8 cellular contexts compared by ENCODE assay signal in genomic region chr12:113591480-113591971, GRCh38.
DNase-seq lines count a peak whose midpoint lies in the region; ATAC-seq lines count a peak whose summit lies in the region.

No MANE protein-coding gene starts in this region.

- no peak overlapping the region for H3K4me3 Mint-ChIP-seq in activated naive CD4-positive, alpha-beta T cell treated with anti-CD3 and anti-CD28 coated beads, Interleukin-2, amount 10 ng/mL, durations not matched to agents 7 days and 5 days
- peak overlapping the region; percentile 14 for H3K4me3 Mint-ChIP-seq in dendritic cell treated with granulocyte-macrophage colony-stimulating factor and Interleukin-4, amounts not matched to agents 40 ng/mL and 50 ng/mL, for 4 days
- H3K4me3 Mint-ChIP-seq in stimulated activated naive CD8-positive, alpha-beta T cell treated with anti-CD3 and anti-CD28 coated beads, Interleukin-15, amount 100 ng/mL, for 72 hours, result peak overlapping the region; percentile 67 to 74

- peaks cover 33% of the 10 kb centered on the region for H3K27me3 Mint-ChIP-seq in activated naive CD4-positive, alpha-beta T cell treated with anti-CD3 and anti-CD28 coated beads, Interleukin-2, amount 10 ng/mL, durations not matched to agents 7 days and 5 days
- peaks cover 41% of the 10 kb centered on the region for H3K27me3 Mint-ChIP-seq in dendritic cell treated with granulocyte-macrophage colony-stimulating factor and Interleukin-4, amounts not matched to agents 40 ng/mL and 50 ng/mL, for 4 days
- peaks cover 57% of the 10 kb centered on the region for H3K27me3 Mint-ChIP-seq in stimulated activated naive CD8-positive, alpha-beta T cell treated with anti-CD3 and anti-CD28 coated beads, Interleukin-15, amount 100 ng/mL, for 72 hours

- H3K36me3 Mint-ChIP-seq in activated naive CD4-positive, alpha-beta T cell treated with anti-CD3 and anti-CD28 coated beads, Interleukin-2, amount 10 ng/mL, durations not matched to agents 7 days and 5 days, result no peaks in the 10 kb centered on the region
- no peaks in the 10 kb centered on the region for H3K36me3 Mint-ChIP-seq in dendritic cell treated with granulocyte-macrophage colony-stimulating factor and Interleukin-4, amounts not matched to agents 40 ng/mL and 50 ng/mL, for 4 days (ENCODE audit: low read depth)

- intact Hi-C loops in dendritic cell treated with granulocyte-macrophage colony-stimulating factor and Interleukin-4, amounts not matched to agents 40 ng/mL and 50 ng/mL, for 4 days (cut with micrococcal nuclease), result no loop called here

- peak; percentile 72 for ATAC-seq in stimulated activated naive CD8-positive, alpha-beta T cell treated with anti-CD3 and anti-CD28 coated beads, Interleukin-15, amount 100 ng/mL, for 72 hours
- ATAC-seq in GM19395 (IDR thresholded peaks at IDR 0.05; ENCODE audit: unreplicated experiment) (no peak), HG03442 (IDR thresholded peaks at IDR 0.05; ENCODE audit: unreplicated experiment) (no peak)

- peak; percentile 36 for DNase-seq in activated naive CD4-positive, alpha-beta T cell treated with anti-CD3 and anti-CD28 coated beads, Interleukin-2, amount 10 ng/mL, durations not matched to agents 7 days and 5 days
- DNase-seq in activated naive CD4-positive, alpha-beta T cell treated with Interleukin-2 at 50 U/mL for 16 hours, result no peak
- DNase-seq in NCI-H2171 (lab: John Stamatoyannopoulos, UW) (peak; percentile 69), EL (no peak)
- DNase-seq in stimulated activated naive CD8-positive, alpha-beta T cell treated with anti-CD3 and anti-CD28 coated beads, Interleukin-15, amount 100 ng/mL, for 72 hours, result peak in 1 of 2 donors; percentile 5

- H3K27ac Mint-ChIP-seq in activated naive CD4-positive, alpha-beta T cell treated with anti-CD3 and anti-CD28 coated beads, Interleukin-2, amount 10 ng/mL, durations not matched to agents 7 days and 5 days, result no peak overlapping the region
- no peak overlapping the region for H3K27ac Mint-ChIP-seq in dendritic cell treated with granulocyte-macrophage colony-stimulating factor and Interleukin-4, amounts not matched to agents 40 ng/mL and 50 ng/mL, for 4 days
- H3K27ac Mint-ChIP-seq in stimulated activated naive CD8-positive, alpha-beta T cell treated with anti-CD3 and anti-CD28 coated beads, Interleukin-15, amount 100 ng/mL, for 72 hours, result no peak overlapping the region

- peaks cover 3% of the 10 kb centered on the region for H3K4me1 Mint-ChIP-seq in activated naive CD4-positive, alpha-beta T cell treated with anti-CD3 and anti-CD28 coated beads, Interleukin-2, amount 10 ng/mL, durations not matched to agents 7 days and 5 days
- no peaks in the 10 kb centered on the region for H3K4me1 Mint-ChIP-seq in dendritic cell treated with granulocyte-macrophage colony-stimulating factor and Interleukin-4, amounts not matched to agents 40 ng/mL and 50 ng/mL, for 4 days (ENCODE audit: low read depth)
- H3K4me1 Mint-ChIP-seq in stimulated activated naive CD8-positive, alpha-beta T cell treated with anti-CD3 and anti-CD28 coated beads, Interleukin-15, amount 100 ng/mL, for 72 hours, result peaks cover 9% of the 10 kb centered on the region

- H3K9me3 Mint-ChIP-seq in activated naive CD4-positive, alpha-beta T cell treated with anti-CD3 and anti-CD28 coated beads, Interleukin-2, amount 10 ng/mL, durations not matched to agents 7 days and 5 days, result peaks cover 2% of the 10 kb centered on the region
- H3K9me3 Mint-ChIP-seq in dendritic cell treated with granulocyte-macrophage colony-stimulating factor and Interleukin-4, amounts not matched to agents 40 ng/mL and 50 ng/mL, for 4 days, result peaks cover 5% of the 10 kb centered on the region
- H3K9me3 Mint-ChIP-seq in stimulated activated naive CD8-positive, alpha-beta T cell treated with anti-CD3 and anti-CD28 coated beads, Interleukin-15, amount 100 ng/mL, for 72 hours, result peaks cover 14 to 27% of the 10 kb centered on the region in 2 donors

- CTCF ChIA-PET in activated naive CD4-positive, alpha-beta T cell treated with anti-CD3 and anti-CD28 coated beads, Interleukin-2, amount 10 ng/mL, durations not matched to agents 7 days and 5 days (lab: Charles Lee), result no interaction called here

Comparison
In these comparisons a context has a peak if more than half of its experiments do, and no peak if none do; other contexts are left out.
1. DNase-seq: peak in activated naive CD4-positive, alpha-beta T cell treated with anti-CD3 and anti-CD28 coated beads, Interleukin-2, amount 10 ng/mL, durations not matched to agents 7 days and 5 days (single experiment) and NCI-H2171 (single experiment); none in activated naive CD4-positive, alpha-beta T cell treated with Interleukin-2 at 50 U/mL for 16 hours (single experiment) and EL (single experiment).